11 cellular contexts compared by ENCODE assay signal in genomic region chr14:27075503-27075902, GRCh38.
"Had no signal": no experiment of that assay in that cellular context is flagged by ENCODE, and none has a peak within 500 bp of the region (broad histone marks: within the 10 kb centered on the region; RNA-seq: fewer than 3 reads in every experiment).

No MANE protein-coding gene starts in this region.

- H3K36me3 ChIP-seq: HAP-1 had no signal

- ATAC-seq: GM23338, HCT116 had no signal

- H3K9me3 ChIP-seq: HAP-1 had no signal

- H3K9ac ChIP-seq: GM23248 had no signal

- FAIRE-seq: H1, H54 had no signal

- H2AFZ ChIP-seq: GM23248, GM23338 had no signal

- DNase-seq: GM23248, GOT3, H7, H9, HCEC 1CT, HFFc6 had no signal

- H3K27ac ChIP-seq: GM23248 had no signal

- H3K4me2 ChIP-seq: GM23338 had no signal

- H3K4me3 ChIP-seq: GM23248, GM23338, HAP-1 had no signal
